Comparison of ENCODE assay signal across 21 cellular contexts in genomic region chr3:122886951-122887350, GRCh38.
DNase-seq lines count a peak whose midpoint lies in the region; ATAC-seq lines count a peak whose summit lies in the region.
"Had no signal": no experiment of that assay in that cellular context is flagged by ENCODE, and none has a peak within 500 bp of the region (broad histone marks: within the 10 kb centered on the region; RNA-seq: fewer than 3 reads in every experiment).

No MANE protein-coding gene starts in this region.

- ATAC-seq in HG02759 (IDR thresholded peaks at IDR 0.05; ENCODE audit: unreplicated experiment) (peak; percentile 52), HG02678 (IDR thresholded peaks at IDR 0.05; ENCODE audit: unreplicated experiment) (no peak), GM18907 (IDR thresholded peaks at IDR 0.05; ENCODE audit: unreplicated experiment) (no peak)
- ATAC-seq: PC-3 had no signal

- peak; percentile 50 for DNase-seq in Ammon's horn (ENCODE audit: low spot score)
- peak; percentile 28 for DNase-seq in globus pallidus (ENCODE audit: low spot score)
- peak; percentile 65 for DNase-seq in pons (ENCODE audit: low spot score)
- DNase-seq in cerebellar cortex (ENCODE audit: low spot score), result no peak
- DNase-seq in HCEC 1CT, result no peak
- DNase-seq: 8988T; CD4-positive, CD25-positive, alpha-beta regulatory T cell; DMS79 treated with DMSO at 0.1 percent for 48 hours; GM23248; H9; KBM-7; MM.1S; NCI-H1694; NCI-H2081; NCI-H2171 treated with DMSO at 0.1 percent for 48 hours; NCI-H526 treated with DMSO at 0.1 percent for 48 hours; PC-3; Right ventricle myocardium superior had no signal

Comparison
In these comparisons a context has a peak if more than half of its experiments do, and no peak if none do; other contexts are left out.
1. DNase-seq: peak in Ammon's horn (single experiment), globus pallidus (single experiment) and pons (single experiment); none in cerebellar cortex (single experiment) and HCEC 1CT (single experiment).